In the genomic region with DNA sequence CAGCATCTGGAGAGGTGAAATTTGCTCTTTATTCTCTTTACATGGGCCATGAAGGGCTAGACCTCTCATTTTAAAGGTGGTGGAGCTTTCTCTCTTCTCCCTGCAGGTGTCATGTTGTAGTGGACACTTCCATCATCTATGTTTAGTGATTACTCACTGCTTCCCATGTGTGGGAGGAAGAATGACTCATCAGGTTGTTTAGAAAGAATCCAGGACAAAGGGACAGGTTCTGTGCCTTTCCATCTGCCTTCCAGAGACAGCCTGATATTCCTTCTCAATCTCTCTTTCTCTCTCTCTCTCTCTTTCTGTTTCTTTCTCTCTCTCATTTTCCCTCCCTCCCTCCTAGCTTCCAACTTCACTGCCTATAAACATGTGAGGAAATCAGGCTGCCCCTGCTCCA, we compare ENCODE assay signal across 9 cellular contexts. TPM values are rescaled to one million over a fixed set of nuclear protein-coding genes. Genes with fewer than 3 reads are reported as not detected.
DNase-seq lines count a peak whose midpoint lies in the region; ATAC-seq, FAIRE-seq and TF ChIP-seq lines count a peak whose summit lies in the region.
"Had no signal": no experiment of that assay in that cellular context is flagged by ENCODE, and none has a peak within 500 bp of the region (broad histone marks: within the 10 kb centered on the region; RNA-seq: fewer than 3 reads in every experiment).

No MANE protein-coding gene starts in this region.

- peaks cover 3% of the 10 kb centered on the region for H3K9me3 Mint-ChIP-seq in type B pancreatic cell

- TF ChIP-seq CTCF in RWPE2 (IDR thresholded peaks at IDR 0.05; ENCODE audit: poor library complexity, severe bottlenecking) (peak; percentile 28), hepatocyte (IDR thresholded peaks at IDR 0.05; ENCODE audit: poor library complexity) (no peak), type B pancreatic cell (conservative IDR thresholded peaks at IDR 0.05) (no peak)

- H3K4me1 ChIP-seq in RWPE2 (ENCODE audit: insufficient read depth, poor library complexity, severe bottlenecking) (peaks cover 31% of the 10 kb centered on the region), hepatocyte (ENCODE audit: insufficient read depth) (no peaks in the 10 kb centered on the region)

- H3K4me3 Mint-ChIP-seq in type B pancreatic cell, result no peak overlapping the region

- no peaks in the 10 kb centered on the region for H3K9me2 ChIP-seq in hepatocyte (replicated peaks; ENCODE audit: insufficient read depth)

- H3K79me2 ChIP-seq in hepatocyte, result no peaks in the 10 kb centered on the region

- no peaks in the 10 kb centered on the region for H3K9me3 ChIP-seq in RWPE2 (ENCODE audit: severe bottlenecking)
- no peaks in the 10 kb centered on the region for H3K9me3 ChIP-seq in hepatocyte (ENCODE audit: low read depth)

- no peaks in the 10 kb centered on the region for H3K27me3 ChIP-seq in RWPE2 (ENCODE audit: insufficient read depth, poor library complexity, severe bottlenecking)
- no peaks in the 10 kb centered on the region for H3K27me3 ChIP-seq in hepatocyte

- H3K4me3 ChIP-seq in RWPE2 (ENCODE audit: severe bottlenecking), result no peak overlapping the region
- no peak overlapping the region for H3K4me3 ChIP-seq in hepatocyte

- H3K27ac ChIP-seq in RWPE2 (ENCODE audit: poor library complexity, severe bottlenecking) (peak overlapping the region; percentile 34), hepatocyte (peak overlapping the region; percentile 50)
- H3K27ac ChIP-seq: VCaP had no signal

- H3K27me3 Mint-ChIP-seq in type B pancreatic cell, result peaks cover 4% of the 10 kb centered on the region

- no peak overlapping the region for H3K4me2 ChIP-seq in hepatocyte

- ATAC-seq in RWPE2 (ENCODE audit: low read depth) (peak; percentile 97), GM18511 (IDR thresholded peaks at IDR 0.05; ENCODE audit: unreplicated experiment) (no peak), GM21619 (IDR thresholded peaks at IDR 0.05; ENCODE audit: unreplicated experiment) (no peak), HG02852 (IDR thresholded peaks at IDR 0.05; ENCODE audit: unreplicated experiment) (no peak)

- peaks cover 4% of the 10 kb centered on the region for H3K4me1 Mint-ChIP-seq in type B pancreatic cell (ENCODE audit: unreplicated experiment)

- no peak overlapping the region for H3K27ac Mint-ChIP-seq in type B pancreatic cell

- H2AFZ ChIP-seq in hepatocyte, result no peak overlapping the region

- H3K36me3 Mint-ChIP-seq in type B pancreatic cell, result no peaks in the 10 kb centered on the region

- FAIRE-seq in HTR-8/SVneo (lab: Jason Lieb, UNC), result peak; percentile 31

- H3K36me3 ChIP-seq in RWPE2 (ENCODE audit: low read depth), result no peaks in the 10 kb centered on the region
- no peaks in the 10 kb centered on the region for H3K36me3 ChIP-seq in hepatocyte (replicated peaks; ENCODE audit: insufficient read depth, low read depth)

- DNase-seq in AG08396 (ENCODE audit: low spot score) (peak; percentile 42), HTR-8/SVneo (ENCODE audit: insufficient read length, low spot score) (peak; percentile 81), RWPE2 (ENCODE audit: low spot score) (no peak), hepatocyte (ENCODE audit: low spot score) (peak; percentile 64), type B pancreatic cell (ENCODE audit: extremely low spot score, unreplicated experiment) (no peak)

- no peaks in the 10 kb centered on the region for H4K20me1 ChIP-seq in hepatocyte (ENCODE audit: insufficient read depth, poor library complexity, severe bottlenecking)

RNA-seq across cellular contexts. Expression of a gene that starts 38.7 kb away (rescaled TPM):
- total RNA-seq in hepatocyte, result 14.0 and 14.2 TPM in 2 replicates
- 21.8 and 23.0 TPM in 2 replicates for polyA plus RNA-seq in hepatocyte
- total RNA-seq in type B pancreatic cell (ENCODE audit: low replicate concordance), result 75.1 and 347 TPM in 2 replicates

Comparison
In these comparisons a context has a peak if more than half of its experiments do, and no peak if none do; other contexts are left out.
1. DNase-seq: peak in AG08396 (single experiment), HTR-8/SVneo (single experiment) and hepatocyte (single experiment); none in RWPE2 (single experiment) and type B pancreatic cell (single experiment).